ENCODE assay signal across 18 cellular contexts in genomic region chr3:67291287-67292252, GRCh38.
DNase-seq lines count a peak whose midpoint lies in the region; ATAC-seq, FAIRE-seq and TF ChIP-seq lines count a peak whose summit lies in the region.
"Had no signal": no experiment of that assay in that cellular context is flagged by ENCODE, and none has a peak within 500 bp of the region (broad histone marks: within the 10 kb centered on the region; RNA-seq: fewer than 3 reads in every experiment).

No MANE protein-coding gene starts in this region.

- intact Hi-C loops in activated CD4-positive, alpha-beta memory T cell treated with anti-CD3 and anti-CD28 coated beads for 36 hours (cut with micrococcal nuclease), result no loop called here

- no peak overlapping the region for H3K4me3 Mint-ChIP-seq in activated CD4-positive, alpha-beta memory T cell treated with anti-CD3 and anti-CD28 coated beads for 36 hours
- H3K4me3 Mint-ChIP-seq in activated CD4-positive, alpha-beta memory T cell treated with anti-CD3 and anti-CD28 coated beads, Interleukin-2, amount 10 ng/mL, durations not matched to agents 7 days and 5 days, result no peak overlapping the region
- H3K4me3 Mint-ChIP-seq: activated naive CD4-positive, alpha-beta T cell treated with anti-CD3 and anti-CD28 coated beads, Interleukin-2, amount 50 U/mL, for 24 hours; T-cell had no signal

- peak overlapping the region; percentile 5 for H3K27ac ChIP-seq in angular gyrus (ENCODE audit: low read depth, low read length)
- peak overlapping the region; percentile 78 for H3K27ac ChIP-seq in smooth muscle cell (ENCODE audit: low read depth)
- H3K27ac ChIP-seq: uterus had no signal

- H3K36me3 Mint-ChIP-seq in activated CD4-positive, alpha-beta memory T cell treated with anti-CD3 and anti-CD28 coated beads for 36 hours, result no peaks in the 10 kb centered on the region
- H3K36me3 Mint-ChIP-seq in activated CD4-positive, alpha-beta memory T cell treated with anti-CD3 and anti-CD28 coated beads, Interleukin-2, amount 10 ng/mL, durations not matched to agents 7 days and 5 days (ENCODE audit: low read depth), result no peaks in the 10 kb centered on the region
- H3K36me3 Mint-ChIP-seq: activated naive CD4-positive, alpha-beta T cell treated with anti-CD3 and anti-CD28 coated beads, Interleukin-2, amount 50 U/mL, for 24 hours; T-cell had no signal

- H3K27ac Mint-ChIP-seq in activated CD4-positive, alpha-beta memory T cell treated with anti-CD3 and anti-CD28 coated beads for 36 hours, result no peak overlapping the region
- H3K27ac Mint-ChIP-seq in activated CD4-positive, alpha-beta memory T cell treated with anti-CD3 and anti-CD28 coated beads, Interleukin-2, amount 10 ng/mL, durations not matched to agents 7 days and 5 days, result no peak overlapping the region
- H3K27ac Mint-ChIP-seq: activated naive CD4-positive, alpha-beta T cell treated with anti-CD3 and anti-CD28 coated beads, Interleukin-2, amount 50 U/mL, for 24 hours; T-cell had no signal

- H3K4me1 Mint-ChIP-seq in activated CD4-positive, alpha-beta memory T cell treated with anti-CD3 and anti-CD28 coated beads for 36 hours (ENCODE audit: low read depth), result peaks cover 10% of the 10 kb centered on the region
- no peaks in the 10 kb centered on the region for H3K4me1 Mint-ChIP-seq in activated CD4-positive, alpha-beta memory T cell treated with anti-CD3 and anti-CD28 coated beads, Interleukin-2, amount 10 ng/mL, durations not matched to agents 7 days and 5 days
- H3K4me1 Mint-ChIP-seq: activated naive CD4-positive, alpha-beta T cell treated with anti-CD3 and anti-CD28 coated beads, Interleukin-2, amount 50 U/mL, for 24 hours; T-cell had no signal

- peaks cover 5% of the 10 kb centered on the region for H3K4me1 ChIP-seq in smooth muscle cell (ENCODE audit: low read depth)
- H3K4me1 ChIP-seq: HAP-1, uterus had no signal

- peak overlapping the region; percentile 28 for H3K4me2 ChIP-seq in smooth muscle cell

- no peaks in the 10 kb centered on the region for H3K27me3 ChIP-seq in smooth muscle cell (ENCODE audit: low read depth)
- H3K27me3 ChIP-seq: uterus had no signal

- CTCF ChIA-PET in activated CD4-positive, alpha-beta memory T cell treated with anti-CD3 and anti-CD28 coated beads for 36 hours (lab: Charles Lee), result interaction anchor here (1.2 kb wide), 1 partner anchor 42 kb away, joined by 3 read pairs; no protein-coding TSS in a partner anchor
- CTCF ChIA-PET in activated CD4-positive, alpha-beta memory T cell treated with anti-CD3 and anti-CD28 coated beads, Interleukin-2, amount 10 ng/mL, durations not matched to agents 7 days and 5 days (lab: Charles Lee), result no interaction called here

- H3K36me3 ChIP-seq in smooth muscle cell (ENCODE audit: low read depth), result no peaks in the 10 kb centered on the region
- H3K36me3 ChIP-seq: HAP-1, uterus had no signal

- no peak for TF ChIP-seq CTCF in smooth muscle cell (IDR thresholded peaks at IDR 0.05; ENCODE audit: borderline replicate concordance, insufficient read depth, poor library complexity, severe bottlenecking)

- no peak overlapping the region for H2AFZ ChIP-seq in smooth muscle cell (ENCODE audit: low read depth)

- no peak overlapping the region for H3K4me3 ChIP-seq in smooth muscle cell
- H3K4me3 ChIP-seq: HAP-1, K562, uterus had no signal

- no peaks in the 10 kb centered on the region for H3K9me3 Mint-ChIP-seq in activated CD4-positive, alpha-beta memory T cell treated with anti-CD3 and anti-CD28 coated beads for 36 hours
- H3K9me3 Mint-ChIP-seq in activated CD4-positive, alpha-beta memory T cell treated with anti-CD3 and anti-CD28 coated beads, Interleukin-2, amount 10 ng/mL, durations not matched to agents 7 days and 5 days, result no peaks in the 10 kb centered on the region
- H3K9me3 Mint-ChIP-seq: activated naive CD4-positive, alpha-beta T cell treated with anti-CD3 and anti-CD28 coated beads, Interleukin-2, amount 50 U/mL, for 24 hours; T-cell had no signal

- H3K9me3 ChIP-seq in smooth muscle cell (replicated peaks; ENCODE audit: low read depth), result no peaks in the 10 kb centered on the region
- H3K9me3 ChIP-seq: HAP-1, uterus had no signal

- WGBS in smooth muscle cell (ENCODE audit: low lambda C conversion rate), result 33% methylated on average over 11 of the region's 11 CpGs

- POLR2A ChIA-PET in activated CD4-positive, alpha-beta memory T cell treated with anti-CD3 and anti-CD28 coated beads for 36 hours (lab: Charles Lee), result no interaction called here
- POLR2A ChIA-PET in activated CD4-positive, alpha-beta memory T cell treated with anti-CD3 and anti-CD28 coated beads, Interleukin-2, amount 10 ng/mL, durations not matched to agents 7 days and 5 days (lab: Charles Lee), result no interaction called here

- peak; percentile 11 for DNase-seq in activated CD4-positive, alpha-beta memory T cell treated with anti-CD3 and anti-CD28 coated beads for 36 hours
- no peak for DNase-seq in activated CD4-positive, alpha-beta memory T cell treated with anti-CD3 and anti-CD28 coated beads, Interleukin-2, amount 10 ng/mL, durations not matched to agents 7 days and 5 days
- DNase-seq in smooth muscle cell (lab: John Stamatoyannopoulos, UW; ENCODE audit: unreplicated experiment) (no peak), HT-29 (ENCODE audit: low spot score) (no peak), NCI-H187 (lab: John Stamatoyannopoulos, UW) (no peak), urothelium cell line (ENCODE audit: low spot score) (no peak)
- DNase-seq: ACHN; activated CD8-positive, alpha-beta memory T cell treated with anti-CD3 and anti-CD28 coated beads for 24 hours; DMS53; mammary epithelial cell; occipital lobe; T-cell; uterus had no signal

- no peaks in the 10 kb centered on the region for H3F3A ChIP-seq in smooth muscle cell (ENCODE audit: low read depth)

- peak; percentile 45 for ATAC-seq in HG02870 (IDR thresholded peaks at IDR 0.05; ENCODE audit: unreplicated experiment)
- ATAC-seq: K562, T-cell had no signal

- H3K9ac ChIP-seq in smooth muscle cell (ENCODE audit: low read depth), result no peak overlapping the region

- no peak for FAIRE-seq in urothelium cell line (lab: Jason Lieb, UNC)
- FAIRE-seq: K562 had no signal

- no peaks in the 10 kb centered on the region for H3K79me2 ChIP-seq in smooth muscle cell (ENCODE audit: low read depth)

- H4K20me1 ChIP-seq in smooth muscle cell (ENCODE audit: low read depth), result no peaks in the 10 kb centered on the region

- no peaks in the 10 kb centered on the region for H3K27me3 Mint-ChIP-seq in activated CD4-positive, alpha-beta memory T cell treated with anti-CD3 and anti-CD28 coated beads for 36 hours
- H3K27me3 Mint-ChIP-seq in activated CD4-positive, alpha-beta memory T cell treated with anti-CD3 and anti-CD28 coated beads, Interleukin-2, amount 10 ng/mL, durations not matched to agents 7 days and 5 days, result no peaks in the 10 kb centered on the region
- H3K27me3 Mint-ChIP-seq: activated naive CD4-positive, alpha-beta T cell treated with anti-CD3 and anti-CD28 coated beads, Interleukin-2, amount 50 U/mL, for 24 hours; T-cell had no signal
